ENCODE assay signal across 8 cellular contexts in genomic region chr21:25563399-25564116, GRCh38. TPM values are rescaled to one million over a fixed set of nuclear protein-coding genes. Genes with fewer than 3 reads are reported as not detected.
DNase-seq lines count a peak whose midpoint lies in the region; ATAC-seq and TF ChIP-seq lines count a peak whose summit lies in the region.

No MANE protein-coding gene starts in this region.

- peak overlapping the region; percentile 93 for H3K4me3 Mint-ChIP-seq in activated CD4-positive, alpha-beta T cell treated with anti-CD3 and anti-CD28 coated beads for 36 hours
- H3K4me3 Mint-ChIP-seq in activated naive CD4-positive, alpha-beta T cell treated with anti-CD3 and anti-CD28 coated beads, Interleukin-2, amount 50 U/mL, for 24 hours = peak overlapping the region; percentile 96
- H3K4me3 Mint-ChIP-seq in stimulated activated effector memory CD8-positive, alpha-beta T cell treated with anti-CD3 and anti-CD28 coated beads, Interleukin-12 subunit alpha, Interleukin-12 subunit beta, amount 100 ng/mL, for 72 hours = peak overlapping the region; percentile 83

- POLR2A ChIA-PET in activated CD4-positive, alpha-beta T cell treated with anti-CD3 and anti-CD28 coated beads for 36 hours (lab: Charles Lee) = interaction anchor here (1.2 to 4.5 kb wide), 8 partner anchors 9 to 167 kb away, joined by 5 to 55 read pairs (median 12); no protein-coding TSS in a partner anchor

- H3K79me2 ChIP-seq in Loucy (ENCODE audit: insufficient read depth, low read length) = peaks cover 69% of the 10 kb centered on the region

- H3K9me3 Mint-ChIP-seq in activated CD4-positive, alpha-beta T cell treated with anti-CD3 and anti-CD28 coated beads for 36 hours (ENCODE audit: low read depth) = no peaks in the 10 kb centered on the region
- no peaks in the 10 kb centered on the region for H3K9me3 Mint-ChIP-seq in activated naive CD4-positive, alpha-beta T cell treated with anti-CD3 and anti-CD28 coated beads, Interleukin-2, amount 50 U/mL, for 24 hours
- H3K9me3 Mint-ChIP-seq in stimulated activated effector memory CD8-positive, alpha-beta T cell treated with anti-CD3 and anti-CD28 coated beads, Interleukin-12 subunit alpha, Interleukin-12 subunit beta, amount 100 ng/mL, for 72 hours = no peaks in the 10 kb centered on the region

- no peaks in the 10 kb centered on the region for H3K27me3 ChIP-seq in Loucy (ENCODE audit: insufficient read depth, low read length, poor library complexity, severe bottlenecking)

- no peaks in the 10 kb centered on the region for H3F3A ChIP-seq in Loucy (ENCODE audit: low read depth)

- peak overlapping the region; percentile 88 for H3K4me3 ChIP-seq in Loucy (ENCODE audit: low read length, poor library complexity, severe bottlenecking)

- peak; percentile 72 for DNase-seq in activated CD4-positive, alpha-beta T cell treated with anti-CD3 and anti-CD28 coated beads for 36 hours
- DNase-seq in activated CD4-positive, alpha-beta T cell treated with anti-CD3 and anti-CD28 coated beads, Interleukin-2, amount 50 U/mL, for 1 hour = no peak
- peak in 1 of 2 donors; percentile 75 for DNase-seq in stimulated activated effector memory CD8-positive, alpha-beta T cell treated with anti-CD3 and anti-CD28 coated beads, Interleukin-12 subunit alpha, Interleukin-12 subunit beta, amount 100 ng/mL, for 72 hours (ENCODE audit: low spot score in 2 of 2)
- DNase-seq in germinal center (ENCODE audit: low spot score) (no peak), NCI-H1092 treated with DMSO at 0.1 percent for 48 hours (lab: John Stamatoyannopoulos, UW) (no peak)
- DNase-seq in effector CD4-positive, alpha-beta T cell = no peak

- H3K4me1 Mint-ChIP-seq in activated CD4-positive, alpha-beta T cell treated with anti-CD3 and anti-CD28 coated beads for 36 hours = peaks cover 37% of the 10 kb centered on the region
- peaks cover 27% of the 10 kb centered on the region for H3K4me1 Mint-ChIP-seq in activated naive CD4-positive, alpha-beta T cell treated with anti-CD3 and anti-CD28 coated beads, Interleukin-2, amount 50 U/mL, for 24 hours
- H3K4me1 Mint-ChIP-seq in stimulated activated effector memory CD8-positive, alpha-beta T cell treated with anti-CD3 and anti-CD28 coated beads, Interleukin-12 subunit alpha, Interleukin-12 subunit beta, amount 100 ng/mL, for 72 hours = peaks cover 67% of the 10 kb centered on the region

- H3K36me3 Mint-ChIP-seq in activated CD4-positive, alpha-beta T cell treated with anti-CD3 and anti-CD28 coated beads for 36 hours (ENCODE audit: low read depth) = peaks cover 71% of the 10 kb centered on the region
- peaks cover 63% of the 10 kb centered on the region for H3K36me3 Mint-ChIP-seq in activated naive CD4-positive, alpha-beta T cell treated with anti-CD3 and anti-CD28 coated beads, Interleukin-2, amount 50 U/mL, for 24 hours
- H3K36me3 Mint-ChIP-seq in stimulated activated effector memory CD8-positive, alpha-beta T cell treated with anti-CD3 and anti-CD28 coated beads, Interleukin-12 subunit alpha, Interleukin-12 subunit beta, amount 100 ng/mL, for 72 hours = peaks cover 83% of the 10 kb centered on the region

- H4K20me1 ChIP-seq in Loucy (ENCODE audit: insufficient read depth, low read length, poor library complexity, severe bottlenecking) = peaks cover 46% of the 10 kb centered on the region

- H2AFZ ChIP-seq in Loucy (ENCODE audit: low read length) = no peak overlapping the region

- intact Hi-C loops in activated CD4-positive, alpha-beta T cell treated with anti-CD3 and anti-CD28 coated beads for 36 hours (cut with DNase I, micrococcal nuclease) = loop anchor here in 1 of 2 experiments (1.0 to 2.0 kb wide), 2 partner anchors 107 to 142 kb away; no protein-coding TSS in a partner anchor

- H3K9ac ChIP-seq in Loucy (ENCODE audit: low read depth, low read length, poor library complexity, severe bottlenecking) = peak overlapping the region; percentile 93

- H3K27me3 Mint-ChIP-seq in activated CD4-positive, alpha-beta T cell treated with anti-CD3 and anti-CD28 coated beads for 36 hours = no peaks in the 10 kb centered on the region
- no peaks in the 10 kb centered on the region for H3K27me3 Mint-ChIP-seq in activated naive CD4-positive, alpha-beta T cell treated with anti-CD3 and anti-CD28 coated beads, Interleukin-2, amount 50 U/mL, for 24 hours

- no peak for TF ChIP-seq CTCF in Loucy (conservative IDR thresholded peaks at IDR 0.05; ENCODE audit: low read length)

- CTCF ChIA-PET in activated CD4-positive, alpha-beta T cell treated with anti-CD3 and anti-CD28 coated beads for 36 hours (lab: Charles Lee) = interaction anchor here (1.0 to 1.7 kb wide), 2 partner anchors 107 to 141 kb away, joined by 3 to 5 read pairs; no protein-coding TSS in a partner anchor

- H3K27ac Mint-ChIP-seq in activated CD4-positive, alpha-beta T cell treated with anti-CD3 and anti-CD28 coated beads for 36 hours = peak overlapping the region; percentile 100
- peak overlapping the region; percentile 99 for H3K27ac Mint-ChIP-seq in activated naive CD4-positive, alpha-beta T cell treated with anti-CD3 and anti-CD28 coated beads, Interleukin-2, amount 50 U/mL, for 24 hours
- H3K27ac Mint-ChIP-seq in stimulated activated effector memory CD8-positive, alpha-beta T cell treated with anti-CD3 and anti-CD28 coated beads, Interleukin-12 subunit alpha, Interleukin-12 subunit beta, amount 100 ng/mL, for 72 hours = peak overlapping the region; percentile 98

- peak overlapping the region; percentile 75 for H3K4me2 ChIP-seq in Loucy (ENCODE audit: low read depth, low read length, poor library complexity, severe bottlenecking)

- no peaks in the 10 kb centered on the region for H3K9me2 ChIP-seq in Loucy (replicated peaks; ENCODE audit: low read depth, low read length)

- 0 out of 2 replicates have a peak, but pooled peaks cover 8% of the 10 kb centered on the region for H3K36me3 ChIP-seq in Loucy (ENCODE audit: insufficient read depth, low read length)

- peak; percentile 7 for ATAC-seq in activated CD4-positive, alpha-beta T cell treated with anti-CD3 and anti-CD28 coated beads for 36 hours
- ATAC-seq in stimulated activated effector memory CD8-positive, alpha-beta T cell treated with anti-CD3 and anti-CD28 coated beads, Interleukin-12 subunit alpha, Interleukin-12 subunit beta, amount 100 ng/mL, for 72 hours = peak; percentile 48

- no peaks in the 10 kb centered on the region for H3K9me3 ChIP-seq in Loucy (ENCODE audit: insufficient read depth, low read depth, low read length)

- H3K4me1 ChIP-seq in Loucy (ENCODE audit: insufficient read depth, low read length, poor library complexity, severe bottlenecking) = peaks cover 56% of the 10 kb centered on the region

RNA-seq across cellular contexts. Expression of gene MRPL39, which starts 43.7 kb away (rescaled TPM):
- total RNA-seq in activated CD4-positive, alpha-beta T cell treated with anti-CD3 and anti-CD28 coated beads for 36 hours = 10 to 100 TPM; 78.4 to 84.5 TPM
